8 cellular contexts compared by ENCODE assay signal in genomic region chr3:44762170-44762677, GRCh38. TPM values are rescaled to one million over a fixed set of nuclear protein-coding genes. Genes with fewer than 3 reads are reported as not detected.
DNase-seq lines count a peak whose midpoint lies in the region; ATAC-seq and TF ChIP-seq lines count a peak whose summit lies in the region.

No MANE protein-coding gene starts in this region.

- H3K27me3 ChIP-seq in naive thymus-derived CD4-positive, alpha-beta T cell (ENCODE audit: control insufficient read depth in 2 of 2, insufficient read depth in 2 of 2, low read length in 2 of 2), result no peaks in the 10 kb centered on the region

- intact Hi-C loops in activated CD4-positive, alpha-beta T cell treated with anti-CD3 and anti-CD28 coated beads, Interleukin-2, amount 10 ng/mL, durations not matched to agents 24 days and 14 days (cut with micrococcal nuclease), result loop anchor here (5.0 to 10.0 kb wide), 4 partner anchors 215 to 1140 kb away; partner anchors contain the start of genes ABHD5, ANO10, EXOSC7 and ZDHHC3
- intact Hi-C loops in naive thymus-derived CD4-positive, alpha-beta T cell (cut with micrococcal nuclease), result loop anchor here (1.0 to 5.0 kb wide), 4 partner anchors 229 to 1070 kb away; partner anchors contain the start of genes ABHD5 (in 1 of the 2), SACM1L (in 1 of the 2) and TMEM158 (in 1 of the 2)

- H3K27ac Mint-ChIP-seq in activated CD4-positive, alpha-beta T cell treated with anti-CD3 and anti-CD28 coated beads, Interleukin-2, amount 10 ng/mL, durations not matched to agents 24 days and 14 days, result peak overlapping the region; percentile 85
- peak overlapping the region in 7 of 9 donors; percentile 32 to 95 (median 85) for H3K27ac Mint-ChIP-seq in naive thymus-derived CD4-positive, alpha-beta T cell

- H3K27ac ChIP-seq in naive thymus-derived CD4-positive, alpha-beta T cell (ENCODE audit: low read depth, low read length), result no peak overlapping the region

- H3K4me3 ChIP-seq in choroid plexus epithelial cell (ENCODE audit: low read depth, low read length), result peak overlapping the region; percentile 71
- H3K4me3 ChIP-seq in naive thymus-derived CD4-positive, alpha-beta T cell (ENCODE audit: low read length), result peak overlapping the region; percentile 99

- H3K9me3 Mint-ChIP-seq in activated CD4-positive, alpha-beta T cell treated with anti-CD3 and anti-CD28 coated beads, Interleukin-2, amount 10 ng/mL, durations not matched to agents 24 days and 14 days, result peaks cover 32% of the 10 kb centered on the region
- peaks cover 7 to 42% (median 18%) of the 10 kb centered on the region in 11 donors for H3K9me3 Mint-ChIP-seq in naive thymus-derived CD4-positive, alpha-beta T cell

- H3K4me3 Mint-ChIP-seq in activated CD4-positive, alpha-beta T cell treated with anti-CD3 and anti-CD28 coated beads, Interleukin-2, amount 10 ng/mL, durations not matched to agents 24 days and 14 days, result peak overlapping the region; percentile 97
- H3K4me3 Mint-ChIP-seq in naive thymus-derived CD4-positive, alpha-beta T cell, result peak overlapping the region; percentile 86 to 94 (median 90)

- no peak for TF ChIP-seq CTCF in choroid plexus epithelial cell (conservative IDR thresholded peaks at IDR 0.05; ENCODE audit: low read depth, low read length)

- peaks cover 72% of the 10 kb centered on the region for H3K36me3 Mint-ChIP-seq in activated CD4-positive, alpha-beta T cell treated with anti-CD3 and anti-CD28 coated beads, Interleukin-2, amount 10 ng/mL, durations not matched to agents 24 days and 14 days (ENCODE audit: low read depth)
- H3K36me3 Mint-ChIP-seq in naive thymus-derived CD4-positive, alpha-beta T cell, result peaks cover 12 to 66% (median 29%) of the 10 kb centered on the region in 5 donors

- CTCF ChIA-PET in naive thymus-derived CD4-positive, alpha-beta T cell (lab: Charles Lee), result interaction anchor here (0.9 to 1.3 kb wide), 2 partner anchors 153 to 228 kb away, joined by 3 to 4 read pairs; no protein-coding TSS in a partner anchor

- no peaks in the 10 kb centered on the region for H3K27me3 Mint-ChIP-seq in activated CD4-positive, alpha-beta T cell treated with anti-CD3 and anti-CD28 coated beads, Interleukin-2, amount 10 ng/mL, durations not matched to agents 24 days and 14 days
- peaks cover 0 to 5% (median 3%) of the 10 kb centered on the region in 5 donors for H3K27me3 Mint-ChIP-seq in naive thymus-derived CD4-positive, alpha-beta T cell

- no peak for ATAC-seq in naive thymus-derived CD4-positive, alpha-beta T cell
- no peak for ATAC-seq in HG03045 (IDR thresholded peaks at IDR 0.05; ENCODE audit: unreplicated experiment)
- ATAC-seq in activated CD4-positive, CD25-positive, alpha-beta regulatory T cell treated with anti-CD3 and anti-CD28 coated beads, Interleukin-2, amount 50 U/mL, for 24 hours, result no peak

- peak; percentile 60 for DNase-seq in activated CD4-positive, alpha-beta T cell treated with anti-CD3 and anti-CD28 coated beads, Interleukin-2, amount 10 ng/mL, durations not matched to agents 24 days and 14 days
- DNase-seq in activated CD4-positive, alpha-beta T cell treated with anti-CD3 and anti-CD28 coated beads for 1 hour, result no peak
- DNase-seq in MV-4-11 (lab: John Stamatoyannopoulos, UW), result peak; percentile 22
- DNase-seq in choroid plexus epithelial cell (ENCODE audit: low read depth), result peak; percentile 20
- DNase-seq in naive thymus-derived CD4-positive, alpha-beta T cell, result no peak
- DNase-seq in SW480 (ENCODE audit: low spot score), result no peak

- peaks cover 0 to 6% of the 10 kb centered on the region in 2 donors for H3K4me1 ChIP-seq in naive thymus-derived CD4-positive, alpha-beta T cell (ENCODE audit: control insufficient read depth in 2 of 2, insufficient read depth in 2 of 2, low read length in 2 of 2)

- H3K9me3 ChIP-seq in naive thymus-derived CD4-positive, alpha-beta T cell (ENCODE audit: control insufficient read depth in 2 of 3, low read length in 3 of 3), result peaks cover 0 to 1% (median 0%) of the 10 kb centered on the region in 3 experiments

- peaks cover 0 to 8% (median 0%) of the 10 kb centered on the region in 3 experiments for H3K36me3 ChIP-seq in naive thymus-derived CD4-positive, alpha-beta T cell (ENCODE audit: control insufficient read depth in 2 of 3, insufficient read depth in 3 of 3, low read length in 3 of 3)

- POLR2A ChIA-PET in naive thymus-derived CD4-positive, alpha-beta T cell (lab: Charles Lee), result interaction anchor here (1.0 to 3.6 kb wide), 3 partner anchors 33 to 152 kb away, joined by 3 to 30 read pairs (median 4); partner anchors contain the start of gene ZNF501

- H3K4me1 Mint-ChIP-seq in activated CD4-positive, alpha-beta T cell treated with anti-CD3 and anti-CD28 coated beads, Interleukin-2, amount 10 ng/mL, durations not matched to agents 24 days and 14 days, result peaks cover 34% of the 10 kb centered on the region
- H3K4me1 Mint-ChIP-seq in naive thymus-derived CD4-positive, alpha-beta T cell, result peaks cover 13 to 47% (median 39%) of the 10 kb centered on the region in 7 donors

RNA-seq across cellular contexts. Expression of gene KIF15, which starts 0.6 kb away (rescaled TPM):
- total RNA-seq in activated CD4-positive, alpha-beta T cell treated with anti-CD3 and anti-CD28 coated beads, Interleukin-2, amount 10 ng/mL, durations not matched to agents 24 days and 14 days, result 26.5 and 28.3 TPM in 2 replicates
- total RNA-seq in naive thymus-derived CD4-positive, alpha-beta T cell, result 10 to 100 TPM in 1 of 5 experiments, under 1 TPM in 4; 0.11 to 31.9 (median 0.30) TPM
- polyA plus RNA-seq in naive thymus-derived CD4-positive, alpha-beta T cell, result under 1 TPM in 1 of 2 donors, not detected in 1; 0.14 TPM

RNA-seq across cellular contexts. Expression of gene KIAA1143, which starts 0.8 kb away (rescaled TPM):
- total RNA-seq in activated CD4-positive, alpha-beta T cell treated with anti-CD3 and anti-CD28 coated beads, Interleukin-2, amount 10 ng/mL, durations not matched to agents 24 days and 14 days, result 40.7 and 47.4 TPM in 2 replicates
- total RNA-seq in naive thymus-derived CD4-positive, alpha-beta T cell, result 10 to 100 TPM; 17.5 to 44.4 (median 39.8) TPM
- 10 to 100 TPM; 22.3 to 28.4 TPM for polyA plus RNA-seq in naive thymus-derived CD4-positive, alpha-beta T cell

RNA-seq across cellular contexts. Expression of gene ZNF501, which starts 32.8 kb away (rescaled TPM):
- total RNA-seq in activated CD4-positive, alpha-beta T cell treated with anti-CD3 and anti-CD28 coated beads, Interleukin-2, amount 10 ng/mL, durations not matched to agents 24 days and 14 days, result 1.1 and 1.4 TPM in 2 replicates
- total RNA-seq in naive thymus-derived CD4-positive, alpha-beta T cell, result 1 to 10 TPM; 1.1 to 5.3 (median 2.6) TPM
- 1 to 10 TPM; 1.6 to 2.2 TPM for polyA plus RNA-seq in naive thymus-derived CD4-positive, alpha-beta T cell

RNA-seq across cellular contexts. Expression of gene ZNF502, which starts 49.8 kb away (rescaled TPM):
- total RNA-seq in activated CD4-positive, alpha-beta T cell treated with anti-CD3 and anti-CD28 coated beads, Interleukin-2, amount 10 ng/mL, durations not matched to agents 24 days and 14 days, result 0.47 and 0.82 TPM in 2 replicates
- 1 to 10 TPM; 1.1 to 6.1 (median 4.1) TPM for total RNA-seq in naive thymus-derived CD4-positive, alpha-beta T cell
- 1 to 10 TPM; 5.0 to 5.9 TPM for polyA plus RNA-seq in naive thymus-derived CD4-positive, alpha-beta T cell

Comparison
In these comparisons a context has a peak if more than half of its experiments do, and no peak if none do; other contexts are left out.
1. DNase-seq: peak in activated CD4-positive, alpha-beta T cell treated with anti-CD3 and anti-CD28 coated beads, Interleukin-2, amount 10 ng/mL, durations not matched to agents 24 days and 14 days (single experiment), MV-4-11 (single experiment) and choroid plexus epithelial cell (single experiment); none in activated CD4-positive, alpha-beta T cell treated with anti-CD3 and anti-CD28 coated beads for 1 hour (single experiment), naive thymus-derived CD4-positive, alpha-beta T cell (0 of 9) and SW480 (single experiment).